ENCODE assay signal across 30 cellular contexts in genomic region chr1:61071205-61071830, GRCh38.
"Had no signal": no experiment of that assay in that cellular context is flagged by ENCODE, and none has a peak within 500 bp of the region (broad histone marks: within the 10 kb centered on the region; RNA-seq: fewer than 3 reads in every experiment).

No MANE protein-coding gene starts in this region.

- H3K4me1 ChIP-seq: foreskin keratinocyte had no signal

- FAIRE-seq: astrocyte, bronchial epithelial cell had no signal

- H3K27ac Mint-ChIP-seq: activated CD4-positive, alpha-beta memory T cell treated with anti-CD3 and anti-CD28 coated beads, Interleukin-2, amount 10 ng/mL, durations not matched to agents 7 days and 5 days; activated CD4-positive, alpha-beta T cell treated with anti-CD3 and anti-CD28 coated beads, Interleukin-2, amount 10 ng/mL, durations not matched to agents 7 days and 5 days; activated naive CD4-positive, alpha-beta T cell treated with anti-CD3 and anti-CD28 coated beads, Interleukin-2, amount 10 ng/mL, durations not matched to agents 7 days and 5 days; activated naive CD4-positive, alpha-beta T cell treated with anti-CD3 and anti-CD28 coated beads, Interleukin-2, amount 50 U/mL, for 72 hours; activated naive CD8-positive, alpha-beta T cell treated with anti-CD3 and anti-CD28 coated beads, Interleukin-2, amount 10 ng/mL, durations not matched to agents 7 days and 5 days; activated T-cell treated with anti-CD3 and anti-CD28 coated beads, Interleukin-2, amount 50 U/mL, for 24 hours; activated T-cell treated with anti-CD3 and anti-CD28 coated beads, Interleukin-2, amount 50 U/mL, for 72 hours; dendritic cell treated with granulocyte-macrophage colony-stimulating factor and Interleukin-4, amounts not matched to agents 40 ng/mL and 50 ng/mL, for 4 days; endodermal cell had no signal

- H3K27me3 Mint-ChIP-seq: activated T-cell treated with anti-CD3 and anti-CD28 coated beads, Interleukin-2, amount 50 U/mL, for 24 hours; central memory CD8-positive, alpha-beta T cell had no signal

- H3K4me3 Mint-ChIP-seq: activated CD4-positive, alpha-beta memory T cell treated with anti-CD3 and anti-CD28 coated beads, Interleukin-2, amount 10 ng/mL, durations not matched to agents 7 days and 5 days; activated CD4-positive, alpha-beta T cell treated with anti-CD3 and anti-CD28 coated beads, Interleukin-2, amount 10 ng/mL, durations not matched to agents 7 days and 5 days; activated naive CD4-positive, alpha-beta T cell treated with anti-CD3 and anti-CD28 coated beads, Interleukin-2, amount 10 ng/mL, durations not matched to agents 7 days and 5 days; activated naive CD8-positive, alpha-beta T cell treated with anti-CD3 and anti-CD28 coated beads, Interleukin-2, amount 10 ng/mL, durations not matched to agents 7 days and 5 days; activated T-cell treated with anti-CD3 and anti-CD28 coated beads, Interleukin-2, amount 50 U/mL, for 24 hours; activated T-cell treated with anti-CD3 and anti-CD28 coated beads, Interleukin-2, amount 50 U/mL, for 72 hours; central memory CD8-positive, alpha-beta T cell; dendritic cell treated with granulocyte-macrophage colony-stimulating factor and Interleukin-4, amounts not matched to agents 40 ng/mL and 50 ng/mL, for 4 days; endodermal cell had no signal

- H3K27me3 ChIP-seq: brain microvascular endothelial cell, dorsolateral prefrontal cortex, foreskin keratinocyte, gastrocnemius medialis, heart left ventricle had no signal

- ATAC-seq: activated naive CD4-positive, alpha-beta T cell treated with anti-CD3 and anti-CD28 coated beads, Interleukin-2, amount 50 U/mL, for 72 hours; activated T-cell treated with anti-CD3 and anti-CD28 coated beads, Interleukin-2, amount 50 U/mL, for 72 hours; esophagus mucosa; foreskin keratinocyte; gastrocnemius medialis; heart left ventricle had no signal

- H3K4me3 ChIP-seq: coronary artery, dorsolateral prefrontal cortex, gastrocnemius medialis, heart left ventricle had no signal

- DNase-seq: activated CD4-positive, alpha-beta memory T cell treated with anti-CD3 and anti-CD28 coated beads, Interleukin-2, amount 10 ng/mL, durations not matched to agents 7 days and 5 days; activated CD4-positive, alpha-beta T cell treated with anti-CD3 and anti-CD28 coated beads for 1 hour; activated CD4-positive, alpha-beta T cell treated with anti-CD3 and anti-CD28 coated beads for 4 hours; activated CD4-positive, alpha-beta T cell treated with anti-CD3 and anti-CD28 coated beads, Interleukin-2, amount 10 ng/mL, durations not matched to agents 7 days and 5 days; activated CD4-positive, alpha-beta T cell treated with anti-CD3 and anti-CD28 coated beads, Interleukin-2, amount 50 U/mL, for 4 hours; activated CD8-positive, alpha-beta memory T cell treated with anti-CD3 and anti-CD28 coated beads, Interleukin-2, amount 50 U/mL, for 48 hours; activated gamma-delta T cell; activated naive CD4-positive, alpha-beta T cell; activated naive CD4-positive, alpha-beta T cell treated with anti-CD3 and anti-CD28 coated beads, Interleukin-2, amount 10 ng/mL, durations not matched to agents 7 days and 5 days; activated naive CD8-positive, alpha-beta T cell treated with anti-CD3 and anti-CD28 coated beads, Interleukin-2, amount 10 ng/mL, durations not matched to agents 7 days and 5 days; activated T-cell treated with anti-CD3 and anti-CD28 coated beads for 4 hours; activated T-cell treated with anti-CD3 and anti-CD28 coated beads, Interleukin-2, amount 50 U/mL, for 24 hours; activated T-cell treated with anti-CD3 and anti-CD28 coated beads, Interleukin-2, amount 50 U/mL, for 72 hours; brain microvascular endothelial cell; dorsolateral prefrontal cortex; effector memory CD4-positive, alpha-beta T cell; endodermal cell; foreskin keratinocyte; gastrocnemius medialis; glutamatergic neuron; heart left ventricle; T-helper 1 cell; T-helper 2 cell had no signal

- H3K36me3 Mint-ChIP-seq: activated naive CD4-positive, alpha-beta T cell treated with anti-CD3 and anti-CD28 coated beads, Interleukin-2, amount 10 ng/mL, durations not matched to agents 7 days and 5 days; activated naive CD4-positive, alpha-beta T cell treated with anti-CD3 and anti-CD28 coated beads, Interleukin-2, amount 50 U/mL, for 72 hours; activated naive CD8-positive, alpha-beta T cell treated with anti-CD3 and anti-CD28 coated beads, Interleukin-2, amount 10 ng/mL, durations not matched to agents 7 days and 5 days had no signal

- H3K27ac ChIP-seq: brain microvascular endothelial cell, coronary artery, foreskin keratinocyte, gastrocnemius medialis, heart left ventricle had no signal

- H3K36me3 ChIP-seq: brain microvascular endothelial cell, gastrocnemius medialis, heart left ventricle had no signal

- H3K9me3 ChIP-seq: gastrocnemius medialis, heart left ventricle had no signal

- H3K9me3 Mint-ChIP-seq: activated CD4-positive, alpha-beta memory T cell treated with anti-CD3 and anti-CD28 coated beads, Interleukin-2, amount 10 ng/mL, durations not matched to agents 7 days and 5 days; activated CD4-positive, alpha-beta T cell treated with anti-CD3 and anti-CD28 coated beads, Interleukin-2, amount 10 ng/mL, durations not matched to agents 7 days and 5 days; activated naive CD4-positive, alpha-beta T cell treated with anti-CD3 and anti-CD28 coated beads, Interleukin-2, amount 10 ng/mL, durations not matched to agents 7 days and 5 days; activated naive CD4-positive, alpha-beta T cell treated with anti-CD3 and anti-CD28 coated beads, Interleukin-2, amount 50 U/mL, for 72 hours; activated naive CD8-positive, alpha-beta T cell treated with anti-CD3 and anti-CD28 coated beads, Interleukin-2, amount 10 ng/mL, durations not matched to agents 7 days and 5 days; activated T-cell treated with anti-CD3 and anti-CD28 coated beads, Interleukin-2, amount 50 U/mL, for 24 hours; activated T-cell treated with anti-CD3 and anti-CD28 coated beads, Interleukin-2, amount 50 U/mL, for 72 hours; central memory CD8-positive, alpha-beta T cell; dendritic cell treated with granulocyte-macrophage colony-stimulating factor and Interleukin-4, amounts not matched to agents 40 ng/mL and 50 ng/mL, for 4 days; endodermal cell had no signal
